ENCODE assay signal across 2 cellular contexts in genomic region chr12:114314974-114315720, GRCh38.
TF ChIP-seq lines count a peak whose summit lies in the region.

No MANE protein-coding gene starts in this region.

TF ChIP-seq in HepG2, 621 proteins besides CTCF, POLR2A, EP300 and RAD21:
- TF ChIP-seq ZNF280D (CRISPR knock-in tag; IDR thresholded peaks at IDR 0.05) = no peak
- no peak for TF ChIP-seq ZNF503 (CRISPR knock-in tag; IDR thresholded peaks at IDR 0.05)
- TF ChIP-seq DNMT1 (CRISPR knock-in tag; IDR thresholded peaks at IDR 0.05) = no peak
- TF ChIP-seq BHLHE40 (IDR thresholded peaks at IDR 0.05; ENCODE audit: low read length) = no peak
- TF ChIP-seq DPF2 (CRISPR knock-in tag; IDR thresholded peaks at IDR 0.05; ENCODE audit: borderline replicate concordance, low read depth) = no peak
- peak; percentile 67 for TF ChIP-seq MNT (IDR thresholded peaks at IDR 0.05)
- no peak for TF ChIP-seq HNF4A (CRISPR knock-in tag; IDR thresholded peaks at IDR 0.05)

TF ChIP-seq in K562, 482 proteins besides CTCF, POLR2A, EP300 and RAD21 (continued from another document):
- no peak for TF ChIP-seq FOXM1 (IDR thresholded peaks at IDR 0.05; ENCODE audit: low read depth)
- no peak for TF ChIP-seq FOXM1 (CRISPR knock-in tag; IDR thresholded peaks at IDR 0.05; ENCODE audit: low read depth)
- no peak for TF ChIP-seq SRSF1 (IDR thresholded peaks at IDR 0.05; ENCODE audit: low read depth, low read length)
- TF ChIP-seq HOXB6 (CRISPR knock-in tag; IDR thresholded peaks at IDR 0.05; ENCODE audit: borderline replicate concordance) = no peak
- no peak for TF ChIP-seq HDAC8 (tag; IDR thresholded peaks at IDR 0.05)
- TF ChIP-seq GTF2F1 (IDR thresholded peaks at IDR 0.05; ENCODE audit: low read depth, low read length) = no peak
- TF ChIP-seq SREBF2 (CRISPR knock-in tag; IDR thresholded peaks at IDR 0.05) = no peak
- TF ChIP-seq PHF20 (IDR thresholded peaks at IDR 0.05; ENCODE audit: partially characterized antibody) = no peak
- TF ChIP-seq HDAC1 (IDR thresholded peaks at IDR 0.05) = no peak
